1 cellular context compared by ENCODE assay signal in genomic region chr5:140564196-140565023, GRCh38.
TF ChIP-seq lines count a peak whose summit lies in the region.

TSS of gene APBB3 (minus strand) at chr5:140564598. CDS start at chr5:140564245, 353 bp downstream.
TSS of gene SLC35A4 (plus strand) at chr5:140564828. CDS start at chr5:140567170, 2,342 bp downstream.

TF ChIP-seq in GM12878, 131 proteins besides CTCF, POLR2A, EP300 and RAD21 (continued from another document and continues in another):
- TF ChIP-seq BMI1 (IDR thresholded peaks at IDR 0.05; ENCODE audit: borderline replicate concordance) (no peak), HDAC2 (IDR thresholded peaks at IDR 0.05) (no peak), KDM1A (IDR thresholded peaks at IDR 0.05; ENCODE audit: borderline replicate concordance) (no peak), SMC3 (IDR thresholded peaks at IDR 0.05; ENCODE audit: borderline replicate concordance, low read length) (no peak; the same call in 1 of the 2 replicates), EZH2 (IDR thresholded peaks at IDR 0.05; ENCODE audit: borderline replicate concordance, control insufficient read depth, low read depth, low read length) (no peak), ZNF217 (IDR thresholded peaks at IDR 0.05) (no peak), YBX1 (IDR thresholded peaks at IDR 0.05) (no peak), CEBPB (IDR thresholded peaks at IDR 0.05; ENCODE audit: borderline replicate concordance in 1 of 2, low read depth in 2 of 2, low read length in 2 of 2) (0 out of 4 replicates have a peak, but pooled peaks of 1 of the 2 experiments have one; percentile 15), HDGF (IDR thresholded peaks at IDR 0.05) (no peak; the same call in 1 of the 2 replicates), SPI1 (IDR thresholded peaks at IDR 0.05; ENCODE audit: borderline replicate concordance, insufficient read depth, low read depth, low read length) (no peak), GATAD2B (conservative IDR thresholded peaks at IDR 0.05; ENCODE audit: low read depth) (peak; percentile 90), USF1 (IDR thresholded peaks at IDR 0.05; ENCODE audit: borderline replicate concordance, extremely low read length, insufficient read depth, low read depth, low read length) (peak; percentile 85), POU2F2 (IDR thresholded peaks at IDR 0.05; ENCODE audit: borderline replicate concordance, low read depth, low read length) (peak; percentile 66; the same call in 1 of the 3 replicates), ZNF207 (IDR thresholded peaks at IDR 0.05; ENCODE audit: borderline replicate concordance) (no peak), BHLHE40 (IDR thresholded peaks at IDR 0.05; ENCODE audit: borderline replicate concordance in 1 of 2, low read depth in 2 of 2, low read length in 1 of 2) (peak; percentile 93 to 96), SMARCA5 (IDR thresholded peaks at IDR 0.05) (no peak; the same call in 1 of the 2 replicates), RBBP5 (conservative IDR thresholded peaks at IDR 0.05) (no peak), TCF7 (IDR thresholded peaks at IDR 0.05; ENCODE audit: borderline replicate concordance) (no peak), JUNB (IDR thresholded peaks at IDR 0.05) (peak; percentile 52; the same call in 1 of the 2 replicates), PKNOX1 (IDR thresholded peaks at IDR 0.05) (peak; percentile 89), PRDM15 (CRISPR knock-in tag; IDR thresholded peaks at IDR 0.05) (no peak), MLLT1 (IDR thresholded peaks at IDR 0.05) (peak; percentile 71), KLF5 (IDR thresholded peaks at IDR 0.05; ENCODE audit: partially characterized antibody) (peak; percentile 83), CUX1 (IDR thresholded peaks at IDR 0.05; ENCODE audit: insufficient replicate concordance, low read depth, low read length) (no peak), NR2C2 (IDR thresholded peaks at IDR 0.05; ENCODE audit: borderline replicate concordance, control insufficient read depth, insufficient read length, low read depth) (no peak), GABPA (IDR thresholded peaks at IDR 0.05; ENCODE audit: low read depth) (peak; percentile 77), LARP7 (IDR thresholded peaks at IDR 0.05) (peak; percentile 26; the same call in 1 of the 2 replicates), PBX3 (IDR thresholded peaks at IDR 0.05; ENCODE audit: insufficient replicate concordance, low read depth, low read length) (peak; percentile 47), E4F1 (IDR thresholded peaks at IDR 0.05; ENCODE audit: borderline replicate concordance, partially characterized antibody) (no peak), CHD2 (IDR thresholded peaks at IDR 0.05; ENCODE audit: borderline replicate concordance, low read depth, low read length) (peak; percentile 70), SREBF2 (IDR thresholded peaks at IDR 0.05; ENCODE audit: low read length) (no peak), SRF (IDR thresholded peaks at IDR 0.05; ENCODE audit: low read depth in 2 of 2, low read length in 2 of 2) (peak; percentile 77 to 85), STAT3 (IDR thresholded peaks at IDR 0.05; ENCODE audit: low read depth, low read length) (no peak), ZBED1 (IDR thresholded peaks at IDR 0.05; ENCODE audit: borderline replicate concordance) (peak; percentile 31; the same call in 1 of the 2 replicates), DPF2 (IDR thresholded peaks at IDR 0.05) (peak; percentile 50), ZBTB33 (IDR thresholded peaks at IDR 0.05) (no peak), MTA3 (IDR thresholded peaks at IDR 0.05; ENCODE audit: borderline replicate concordance, low read length) (no peak), ZNF384 (IDR thresholded peaks at IDR 0.05; ENCODE audit: borderline replicate concordance, low read depth, low read length) (no peak), BCL3 (IDR thresholded peaks at IDR 0.05; ENCODE audit: borderline replicate concordance, insufficient read depth, low read depth, low read length, poor library complexity, severe bottlenecking) (peak; percentile 29), POLR2AphosphoS5 (IDR thresholded peaks at IDR 0.05; ENCODE audit: low read length) (peak; percentile 90), ETV6 (conservative IDR thresholded peaks at IDR 0.05 in 1 of 2, IDR thresholded peaks at IDR 0.05 in 1 of 2; ENCODE audit: borderline replicate concordance in 1 of 2, low read depth in 1 of 2) (peak in 1 of 2 experiments; percentile 21; a peak in 1 of 4 replicates), RUNX3 (IDR thresholded peaks at IDR 0.05; ENCODE audit: low read length) (peak; percentile 77)
